In genomic region chr1:39510570-39511186, GRCh38 we compare ENCODE assay signal across 6 cellular contexts. TPM values are rescaled to one million over a fixed set of nuclear protein-coding genes. Genes with fewer than 3 reads are reported as not detected.
"Had no signal": no experiment of that assay in that cellular context is flagged by ENCODE, and none has a peak within 500 bp of the region (broad histone marks: within the 10 kb centered on the region; RNA-seq: fewer than 3 reads in every experiment).

No MANE protein-coding gene starts in this region.

RNA-seq across cellular contexts. Expression of gene BMP8A, which starts 19.2 kb away (rescaled TPM):
- total RNA-seq: left lobe of liver; left ventricle myocardium superior; naive thymus-derived CD8-positive, alpha-beta T cell; subcutaneous adipose tissue; thoracic aorta had no signal
- polyA plus RNA-seq: keratinocyte; naive thymus-derived CD8-positive, alpha-beta T cell had no signal
